In the genomic region with DNA sequence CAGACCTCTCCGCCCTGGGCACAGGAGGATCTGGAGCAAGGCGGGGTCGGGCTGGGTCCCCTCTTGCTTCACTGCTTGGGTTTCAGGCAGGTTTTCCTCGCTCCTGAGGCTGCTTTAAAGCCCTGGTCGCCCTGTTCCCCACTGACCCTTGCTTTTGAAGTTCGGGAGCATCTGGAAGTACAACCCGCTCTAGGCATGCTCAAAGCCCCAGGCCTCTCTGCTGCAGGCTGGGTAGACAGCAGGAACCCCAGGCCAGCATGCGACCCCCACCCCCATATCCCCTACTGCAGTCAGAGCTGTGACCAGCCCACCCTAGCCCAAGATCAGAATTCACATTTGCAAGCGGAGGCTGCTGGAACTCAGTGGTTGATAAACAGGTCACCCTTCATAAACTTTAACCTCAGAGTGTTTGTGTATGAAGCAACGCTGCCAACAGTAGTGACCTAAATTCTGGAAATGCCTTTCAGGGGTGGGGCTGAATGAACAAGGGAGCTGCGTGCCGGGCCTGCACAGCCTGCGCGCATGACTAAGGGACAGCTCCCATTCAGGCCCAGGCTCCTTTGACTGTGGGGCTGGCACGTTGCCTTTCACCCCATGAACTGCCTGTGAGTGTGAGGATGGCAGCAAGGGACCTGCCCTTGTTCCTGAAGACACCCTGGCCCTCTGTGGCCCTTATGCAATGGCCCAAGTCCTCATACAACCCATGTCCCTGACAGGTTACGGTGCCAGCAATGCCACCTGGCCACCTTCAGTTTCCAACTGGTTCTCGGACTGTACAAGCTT, we compare ENCODE assay signal across 1 cellular context.
TF ChIP-seq lines count a peak whose summit lies in the region.

No MANE protein-coding gene starts in this region.

TF ChIP-seq in IMR-90, 13 proteins besides CTCF, POLR2A, EP300 and RAD21 (continued from another document):
- TF ChIP-seq BHLHE40 (IDR thresholded peaks at IDR 0.05; ENCODE audit: low read depth, low read length) = peak; percentile 63
TF ChIP-seq in IMR-90: peak in this region for 7.
